8 cellular contexts compared by ENCODE assay signal in the genomic region with DNA sequence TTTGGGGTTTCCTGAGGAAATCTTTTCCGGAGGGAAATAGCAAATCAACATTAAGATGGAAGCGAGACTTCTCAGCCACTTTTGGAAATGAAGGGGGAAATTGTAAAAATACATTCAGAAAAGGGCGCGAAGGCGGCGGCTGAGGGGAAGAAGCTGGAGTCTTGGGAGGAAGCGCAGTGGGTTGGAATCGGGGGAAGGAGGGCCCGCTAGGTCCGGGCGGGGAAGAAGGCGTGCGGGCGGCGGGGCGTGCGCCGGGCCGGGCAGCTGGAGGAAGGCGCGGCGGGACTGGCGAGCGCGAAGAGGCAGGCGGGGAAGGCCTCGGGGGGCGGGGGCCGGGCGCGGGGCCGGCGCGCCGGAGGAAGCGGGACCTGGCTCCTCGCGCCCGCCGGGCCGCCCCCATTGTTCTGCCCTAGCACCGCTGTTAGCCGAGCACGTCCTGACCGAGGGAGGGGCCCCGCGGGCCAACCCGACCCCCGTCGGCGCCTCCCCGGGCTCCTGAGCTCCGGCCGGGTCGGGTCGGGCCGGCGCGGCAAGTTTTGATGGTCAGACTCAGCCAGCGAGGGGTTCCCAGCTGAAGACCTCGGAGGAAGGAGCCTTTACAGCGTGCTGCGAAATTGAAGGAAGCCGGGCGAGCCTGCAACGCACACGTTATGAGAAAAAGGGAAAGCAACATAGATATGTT. TPM values are rescaled to one million over a fixed set of nuclear protein-coding genes. Genes with fewer than 3 reads are reported as not detected.
DNase-seq lines count a peak whose midpoint lies in the region; ATAC-seq lines count a peak whose summit lies in the region.

No MANE protein-coding gene starts in this region.

- peak overlapping the region; percentile 98 for H2BK15ac ChIP-seq in mesenchymal stem cell (ENCODE audit: low read depth, poor library complexity, severe bottlenecking)

- no peak overlapping the region for H3K23ac ChIP-seq in mesenchymal stem cell (ENCODE audit: low read length in 2 of 2)

- no peak overlapping the region for H2AFZ ChIP-seq in mesenchymal stem cell (ENCODE audit: low read depth, low read length)

- H3K9me3 ChIP-seq in endocrine pancreas (ENCODE audit: control insufficient read depth, low read length) (no peaks in the 10 kb centered on the region), mesenchymal stem cell (ENCODE audit: control insufficient read depth, low read length) (no peaks in the 10 kb centered on the region)

- CTCF ChIA-PET in activated CD4-positive, alpha-beta memory T cell treated with anti-CD3 and anti-CD28 coated beads, Interleukin-2, amount 10 ng/mL, durations not matched to agents 7 days and 5 days (lab: Charles Lee) = interaction anchor here (1.3 kb wide), 1 partner anchor 31 kb away, joined by 4 read pairs; no protein-coding TSS in a partner anchor

- H3K27me3 ChIP-seq in endocrine pancreas (ENCODE audit: control insufficient read depth, insufficient read depth, low read length) (no peaks in the 10 kb centered on the region), mesenchymal stem cell (ENCODE audit: control insufficient read depth in 1 of 2, insufficient read depth in 1 of 2, low read length in 2 of 2) (no peaks in the 10 kb centered on the region)

- no peaks in the 10 kb centered on the region for H3K9me3 Mint-ChIP-seq in activated CD4-positive, alpha-beta memory T cell treated with anti-CD3 and anti-CD28 coated beads, Interleukin-2, amount 10 ng/mL, durations not matched to agents 7 days and 5 days
- H3K9me3 Mint-ChIP-seq in stimulated activated naive B cell treated with anti-CD40 and anti-IgM and Interleukin-4, amounts not matched to agents 10 μg/mL and 1 μg/mL and 100 μg/mL, for 72 hours = no peaks in the 10 kb centered on the region

- DNase-seq in NCI-H82 (lab: John Stamatoyannopoulos, UW) = peak; percentile 71
- DNase-seq in NCI-H82 treated with DMSO at 0.1 percent for 48 hours (lab: John Stamatoyannopoulos, UW; ENCODE audit: unreplicated experiment) = no peak
- DNase-seq in Kasumi-1 (lab: John Stamatoyannopoulos, UW) = peak; percentile 83 to 86
- peak; percentile 41 for DNase-seq in activated CD4-positive, alpha-beta memory T cell treated with anti-CD3 and anti-CD28 coated beads, Interleukin-2, amount 10 ng/mL, durations not matched to agents 7 days and 5 days
- DNase-seq in mesenchymal stem cell = peak; percentile 75
- no peak for DNase-seq in stimulated activated naive B cell treated with anti-CD40 and anti-IgM and Interleukin-4, amounts not matched to agents 10 μg/mL and 1 μg/mL and 100 μg/mL, for 72 hours

- H2BK12ac ChIP-seq in mesenchymal stem cell (ENCODE audit: low read length in 2 of 2) = peak overlapping the region in 1 of 2 experiments; percentile 78

- H2AK5ac ChIP-seq in mesenchymal stem cell (ENCODE audit: low read length, severe bottlenecking) = no peak overlapping the region

- peak overlapping the region; percentile 80 for H3K4me3 Mint-ChIP-seq in activated CD4-positive, alpha-beta memory T cell treated with anti-CD3 and anti-CD28 coated beads, Interleukin-2, amount 10 ng/mL, durations not matched to agents 7 days and 5 days
- peak overlapping the region; percentile 88 for H3K4me3 Mint-ChIP-seq in stimulated activated naive B cell treated with anti-CD40 and anti-IgM and Interleukin-4, amounts not matched to agents 10 μg/mL and 1 μg/mL and 100 μg/mL, for 72 hours

- WGBS in mesenchymal stem cell = under 1% methylated on average over 57 of the region's 67 CpGs

- H3K14ac ChIP-seq in mesenchymal stem cell (ENCODE audit: low read length in 2 of 2) = peak overlapping the region in 1 of 2 experiments; percentile 96

- no peaks in the 10 kb centered on the region for H3K36me3 ChIP-seq in endocrine pancreas (ENCODE audit: control insufficient read depth, insufficient read depth, low read length)
- no peaks in the 10 kb centered on the region for H3K36me3 ChIP-seq in mesenchymal stem cell (ENCODE audit: control insufficient read depth in 1 of 2, insufficient read depth in 2 of 2, low read depth in 1 of 2, low read length in 2 of 2)

- peaks cover 22% of the 10 kb centered on the region for H3K27me3 Mint-ChIP-seq in activated CD4-positive, alpha-beta memory T cell treated with anti-CD3 and anti-CD28 coated beads, Interleukin-2, amount 10 ng/mL, durations not matched to agents 7 days and 5 days
- peaks cover 33 to 37% of the 10 kb centered on the region in 2 donors for H3K27me3 Mint-ChIP-seq in stimulated activated naive B cell treated with anti-CD40 and anti-IgM and Interleukin-4, amounts not matched to agents 10 μg/mL and 1 μg/mL and 100 μg/mL, for 72 hours

- POLR2A ChIA-PET in activated CD4-positive, alpha-beta memory T cell treated with anti-CD3 and anti-CD28 coated beads, Interleukin-2, amount 10 ng/mL, durations not matched to agents 7 days and 5 days (lab: Charles Lee) = interaction anchor here (0.8 to 2.8 kb wide), 7 partner anchors 9 to 702 kb away, joined by 3 to 17 read pairs (median 3); no protein-coding TSS in a partner anchor

- peak overlapping the region; percentile 97 for H4K91ac ChIP-seq in mesenchymal stem cell (ENCODE audit: low read length)

- H3K9ac ChIP-seq in endocrine pancreas (ENCODE audit: control insufficient read depth, insufficient read depth, low read length) = peak overlapping the region; percentile 60
- peak overlapping the region; percentile 98 for H3K9ac ChIP-seq in mesenchymal stem cell (ENCODE audit: low read length)

- peaks cover 18% of the 10 kb centered on the region for H3K4me1 ChIP-seq in endocrine pancreas (ENCODE audit: control insufficient read depth, insufficient read depth, low read length)
- peaks cover 2% of the 10 kb centered on the region for H3K4me1 ChIP-seq in mesenchymal stem cell (ENCODE audit: control insufficient read depth, insufficient read depth, low read depth, low read length)

- peak overlapping the region; percentile 70 for H2BK5ac ChIP-seq in mesenchymal stem cell (ENCODE audit: low read depth, low read length, poor library complexity, severe bottlenecking)

- H4K8ac ChIP-seq in mesenchymal stem cell (ENCODE audit: low read length) = peak overlapping the region; percentile 52

- H3K4me2 ChIP-seq in mesenchymal stem cell (ENCODE audit: low read length, poor library complexity, severe bottlenecking) = peak overlapping the region; percentile 69

- peak overlapping the region; percentile 81 for H3K27ac Mint-ChIP-seq in activated CD4-positive, alpha-beta memory T cell treated with anti-CD3 and anti-CD28 coated beads, Interleukin-2, amount 10 ng/mL, durations not matched to agents 7 days and 5 days
- H3K27ac Mint-ChIP-seq in stimulated activated naive B cell treated with anti-CD40 and anti-IgM and Interleukin-4, amounts not matched to agents 10 μg/mL and 1 μg/mL and 100 μg/mL, for 72 hours = peak overlapping the region; percentile 96

- H3K36me3 Mint-ChIP-seq in activated CD4-positive, alpha-beta memory T cell treated with anti-CD3 and anti-CD28 coated beads, Interleukin-2, amount 10 ng/mL, durations not matched to agents 7 days and 5 days (ENCODE audit: low read depth) = no peaks in the 10 kb centered on the region
- peaks cover 4 to 10% of the 10 kb centered on the region in 2 donors for H3K36me3 Mint-ChIP-seq in stimulated activated naive B cell treated with anti-CD40 and anti-IgM and Interleukin-4, amounts not matched to agents 10 μg/mL and 1 μg/mL and 100 μg/mL, for 72 hours

- ATAC-seq in stimulated activated naive B cell treated with anti-CD40 and anti-IgM and Interleukin-4, amounts not matched to agents 10 μg/mL and 1 μg/mL and 100 μg/mL, for 72 hours (replicated peaks) = peak; percentile 31 to 37
- ATAC-seq in GM18873 (IDR thresholded peaks at IDR 0.05; ENCODE audit: low FRiP score, unreplicated experiment) = no peak

- peak overlapping the region; percentile 98 for H3K18ac ChIP-seq in mesenchymal stem cell (ENCODE audit: low read depth in 1 of 2, low read length in 2 of 2)

- peak overlapping the region; percentile 94 for H3K4me3 ChIP-seq in endocrine pancreas (ENCODE audit: control insufficient read depth, insufficient read depth, low read length)
- peak overlapping the region; percentile 60 to 84 for H3K4me3 ChIP-seq in mesenchymal stem cell (ENCODE audit: insufficient read depth in 1 of 2, low read depth in 1 of 2, low read length in 2 of 2)

- peaks cover 27% of the 10 kb centered on the region for H3K4me1 Mint-ChIP-seq in activated CD4-positive, alpha-beta memory T cell treated with anti-CD3 and anti-CD28 coated beads, Interleukin-2, amount 10 ng/mL, durations not matched to agents 7 days and 5 days
- H3K4me1 Mint-ChIP-seq in stimulated activated naive B cell treated with anti-CD40 and anti-IgM and Interleukin-4, amounts not matched to agents 10 μg/mL and 1 μg/mL and 100 μg/mL, for 72 hours = peaks cover 18 to 26% of the 10 kb centered on the region in 2 donors

- peak overlapping the region; percentile 99 for H3K27ac ChIP-seq in mesenchymal stem cell (ENCODE audit: low read length, poor library complexity, severe bottlenecking)

- H3K79me1 ChIP-seq in mesenchymal stem cell (replicated peaks; ENCODE audit: low read length, poor library complexity, severe bottlenecking) = no peaks in the 10 kb centered on the region

- peak overlapping the region; percentile 80 to 99 for H3K4ac ChIP-seq in mesenchymal stem cell (ENCODE audit: low read depth in 1 of 2, low read length in 2 of 2)

- peak overlapping the region; percentile 86 for H2BK120ac ChIP-seq in mesenchymal stem cell (ENCODE audit: low read depth, low read length)

RNA-seq across cellular contexts. Expression of gene SKIDA1, which starts 1.6 kb away (rescaled TPM):
- total RNA-seq in activated CD4-positive, alpha-beta memory T cell treated with anti-CD3 and anti-CD28 coated beads, Interleukin-2, amount 10 ng/mL, durations not matched to agents 7 days and 5 days = under 1 TPM; 0.25 to 0.38 TPM
- 1.8 TPM for polyA plus RNA-seq in mesenchymal stem cell (2013, experiment 1 of 2)
- 1.8 TPM for polyA plus RNA-seq in mesenchymal stem cell (2013, experiment 2 of 2)

RNA-seq across cellular contexts. Expression of gene MLLT10, which starts 6.9 kb away (rescaled TPM):
- total RNA-seq in activated CD4-positive, alpha-beta memory T cell treated with anti-CD3 and anti-CD28 coated beads, Interleukin-2, amount 10 ng/mL, durations not matched to agents 7 days and 5 days = 10 to 100 TPM; 43.0 to 49.9 TPM
- polyA plus RNA-seq in mesenchymal stem cell (2013, experiment 1 of 2) = 29.2 TPM
- 30.7 TPM for polyA plus RNA-seq in mesenchymal stem cell (2013, experiment 2 of 2)

Comparison
In these comparisons a context has a peak if more than half of its experiments do, and no peak if none do; other contexts are left out.
1. DNase-seq: peak in NCI-H82 (single experiment), Kasumi-1 (2 of 2), activated CD4-positive, alpha-beta memory T cell treated with anti-CD3 and anti-CD28 coated beads, Interleukin-2, amount 10 ng/mL, durations not matched to agents 7 days and 5 days (single experiment) and mesenchymal stem cell (single experiment); none in NCI-H82 treated with DMSO at 0.1 percent for 48 hours (single experiment) and stimulated activated naive B cell treated with anti-CD40 and anti-IgM and Interleukin-4, amounts not matched to agents 10 μg/mL and 1 μg/mL and 100 μg/mL, for 72 hours (single experiment).